In genomic region chr4:4461850-4462249, GRCh38 we compare ENCODE assay signal across 12 cellular contexts.
DNase-seq lines count a peak whose midpoint lies in the region; ATAC-seq and TF ChIP-seq lines count a peak whose summit lies in the region.
"Had no signal": no experiment of that assay in that cellular context is flagged by ENCODE, and none has a peak within 500 bp of the region (broad histone marks: within the 10 kb centered on the region; RNA-seq: fewer than 3 reads in every experiment).

No MANE protein-coding gene starts in this region.

- intact Hi-C loops in CD8-positive, alpha-beta T cell (cut with DNase I, micrococcal nuclease) = no loop called here

- TF ChIP-seq CTCF in CD8-positive, alpha-beta T cell (IDR thresholded peaks at IDR 0.05) = no peak

- H3K36me3 Mint-ChIP-seq in CD8-positive, alpha-beta T cell = peaks cover 60% of the 10 kb centered on the region

- no peaks in the 10 kb centered on the region for H3K9me3 ChIP-seq in CD8-positive, alpha-beta T cell (ENCODE audit: low read length)

- CTCF ChIA-PET in CD8-positive, alpha-beta T cell (lab: Charles Lee) = no interaction called here

- ATAC-seq in CD8-positive, alpha-beta T cell = peak; percentile 91
- ATAC-seq in GM18505 (IDR thresholded peaks at IDR 0.05; ENCODE audit: unreplicated experiment) = no peak

- no peaks in the 10 kb centered on the region for H3K27me3 ChIP-seq in CD8-positive, alpha-beta T cell (ENCODE audit: insufficient read depth, low read length)

- H3K4me3 Mint-ChIP-seq in CD8-positive, alpha-beta T cell = peak overlapping the region; percentile 55
- H3K4me3 Mint-ChIP-seq: endodermal cell had no signal

- no peak overlapping the region for H3K4me3 ChIP-seq in CD8-positive, alpha-beta T cell (ENCODE audit: low read depth, low read length)

- DNase-seq in CD8-positive, alpha-beta T cell = peak; percentile 26 to 74 (median 30)
- DNase-seq in NCI-H2107 treated with DMSO at 0.1 percent for 48 hours (lab: John Stamatoyannopoulos, UW; ENCODE audit: unreplicated experiment) = peak; percentile 24
- peak; percentile 49 for DNase-seq in activated gamma-delta T cell (lab: John Stamatoyannopoulos, UW)
- peak; percentile 84 for DNase-seq in retina
- DNase-seq in NCI-H2081 treated with DMSO at 0.1 percent for 48 hours (lab: John Stamatoyannopoulos, UW) = no peak
- no peak for DNase-seq in iPS-NIHi11 (ENCODE audit: low spot score)
- DNase-seq in SKM-1 (lab: John Stamatoyannopoulos, UW; ENCODE audit: unreplicated experiment) = no peak
- DNase-seq: endodermal cell had no signal

- peak overlapping the region; percentile 93 for H3K27ac Mint-ChIP-seq in CD8-positive, alpha-beta T cell
- H3K27ac Mint-ChIP-seq: activated T-helper 2 cell treated with anti-CD3 and anti-CD28 coated beads, Interferon-gamma antibody, Interleukin-2, Interleukin-4, amounts not matched to agents 10 μg/mL and 5 μg/mL and 100 μg/mL, durations not matched to agents 14 hours and 24 hours and 36 hours; endodermal cell; IgD-negative memory B cell; progenitor cell of endocrine pancreas had no signal

- H3K36me3 ChIP-seq in CD8-positive, alpha-beta T cell (ENCODE audit: insufficient read depth, low read length) = peaks cover 13% of the 10 kb centered on the region

- no peaks in the 10 kb centered on the region for H3K27me3 Mint-ChIP-seq in CD8-positive, alpha-beta T cell (ENCODE audit: low read depth)
- H3K27me3 Mint-ChIP-seq: IgD-negative memory B cell, progenitor cell of endocrine pancreas had no signal

- H3K27ac ChIP-seq in CD8-positive, alpha-beta T cell (ENCODE audit: low read depth, low read length) = no peak overlapping the region

- peaks cover 8% of the 10 kb centered on the region for H3K9me3 Mint-ChIP-seq in CD8-positive, alpha-beta T cell

- peaks cover 5% of the 10 kb centered on the region for H3K4me1 ChIP-seq in CD8-positive, alpha-beta T cell (ENCODE audit: insufficient read depth, low read length)

- POLR2A ChIA-PET in CD8-positive, alpha-beta T cell (lab: Charles Lee) = interaction anchor here (1.0 to 1.3 kb wide), 2 partner anchors 13 to 80 kb away, joined by 3 to 5 read pairs; partner anchors contain the start of gene STX18

- TF ChIP-seq POLR2A in GM18505 (IDR thresholded peaks at IDR 0.05; ENCODE audit: borderline replicate concordance, extremely low read depth, insufficient read depth, insufficient read length) = no peak

- peaks cover 41% of the 10 kb centered on the region for H3K4me1 Mint-ChIP-seq in CD8-positive, alpha-beta T cell (ENCODE audit: low read depth)

Comparison
In these comparisons a context has a peak if more than half of its experiments do, and no peak if none do; other contexts are left out.
1. DNase-seq: peak in CD8-positive, alpha-beta T cell (7 of 7), NCI-H2107 treated with DMSO at 0.1 percent for 48 hours (single experiment), activated gamma-delta T cell (single experiment) and retina (single experiment); none in NCI-H2081 treated with DMSO at 0.1 percent for 48 hours (single experiment), iPS-NIHi11 (single experiment) and SKM-1 (single experiment).